ENCODE assay signal across 1 cellular context in the genomic region with DNA sequence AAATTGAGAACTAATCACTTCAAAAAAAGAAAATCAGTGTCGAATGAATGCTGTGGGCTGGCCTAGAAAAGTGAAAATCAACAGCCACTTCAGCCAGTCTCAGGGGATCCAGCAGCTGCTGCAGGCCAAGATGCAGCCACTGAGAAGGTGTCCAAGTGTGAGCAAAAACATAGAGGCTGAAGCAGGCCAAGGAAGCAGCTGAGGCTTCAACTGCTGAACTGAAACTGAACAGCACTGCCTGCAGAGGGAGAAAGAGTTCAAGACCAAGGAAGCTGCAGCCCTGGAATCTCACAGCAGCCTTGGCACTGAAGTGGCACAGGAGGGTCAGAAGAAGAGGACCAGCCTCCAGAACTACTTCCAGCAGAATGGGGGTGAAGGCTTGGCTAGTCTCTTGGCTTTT.
A peak's percentile ranks its signal among the peaks of the same experiment; 100 is the strongest.
TF ChIP-seq lines count a peak whose summit lies in the region.

No MANE protein-coding gene starts in this region.

TF ChIP-seq in HepG2, 621 proteins besides CTCF, POLR2A, EP300 and RAD21:
- TF ChIP-seq STAG1 (CRISPR knock-in tag; IDR thresholded peaks at IDR 0.05) (peak; percentile 19; the same call in 1 of the 2 replicates), PHF5A (CRISPR knock-in tag; IDR thresholded peaks at IDR 0.05; ENCODE audit: low read depth, unreplicated experiment) (no peak), ZNF773 (CRISPR knock-in tag; IDR thresholded peaks at IDR 0.05; ENCODE audit: borderline replicate concordance) (no peak), GPBP1L1 (CRISPR knock-in tag; IDR thresholded peaks at IDR 0.05) (no peak), ZNF670 (CRISPR knock-in tag; IDR thresholded peaks at IDR 0.05; ENCODE audit: borderline replicate concordance) (no peak)
TF ChIP-seq in HepG2: peak in this region for 1.
